12 cellular contexts compared by ENCODE assay signal in the genomic region with DNA sequence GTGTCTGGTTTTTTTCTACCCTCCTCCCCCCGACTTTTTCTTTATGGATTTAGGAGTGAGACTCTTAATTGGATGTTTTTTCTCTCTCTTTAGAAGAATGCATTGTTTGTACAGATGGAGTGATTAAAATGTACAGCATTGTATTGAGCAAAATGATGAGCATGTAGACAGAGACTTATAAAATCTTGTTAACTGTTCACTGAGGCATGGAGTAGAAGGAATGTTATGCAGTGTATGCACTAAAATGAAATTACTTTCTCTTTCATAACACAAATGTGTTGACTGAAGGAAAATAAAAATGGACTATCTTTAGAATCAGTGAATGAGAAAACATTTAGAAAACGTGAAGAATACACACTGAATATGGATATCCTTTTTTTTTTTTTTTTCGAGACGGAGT. TPM values are rescaled to one million over a fixed set of nuclear protein-coding genes. Genes with fewer than 3 reads are reported as not detected.
DNase-seq lines count a peak whose midpoint lies in the region; ATAC-seq and TF ChIP-seq lines count a peak whose summit lies in the region.
"Had no signal": no experiment of that assay in that cellular context is flagged by ENCODE, and none has a peak within 500 bp of the region (broad histone marks: within the 10 kb centered on the region; RNA-seq: fewer than 3 reads in every experiment).

No MANE protein-coding gene starts in this region.

- H3K4me1 ChIP-seq in CD8-positive, alpha-beta T cell (ENCODE audit: insufficient read depth, low read length), result peaks cover under 1% of the 10 kb centered on the region
- H3K4me1 ChIP-seq in hepatocyte (ENCODE audit: insufficient read depth), result peaks cover 8% of the 10 kb centered on the region
- H3K4me1 ChIP-seq: SJCRH30 had no signal

- no peaks in the 10 kb centered on the region for H3K36me3 ChIP-seq in CD8-positive, alpha-beta T cell (ENCODE audit: insufficient read depth, low read length)
- no peaks in the 10 kb centered on the region for H3K36me3 ChIP-seq in hepatocyte (replicated peaks; ENCODE audit: insufficient read depth, low read depth)

- peaks cover 2% of the 10 kb centered on the region for H3K36me3 Mint-ChIP-seq in IgD-negative memory B cell
- peaks cover 11% of the 10 kb centered on the region for H3K36me3 Mint-ChIP-seq in memory B cell
- peaks cover 20% of the 10 kb centered on the region for H3K36me3 Mint-ChIP-seq in CD8-positive, alpha-beta T cell

- peaks cover 60% of the 10 kb centered on the region for H4K20me1 ChIP-seq in hepatocyte (ENCODE audit: insufficient read depth, poor library complexity, severe bottlenecking)

- POLR2A ChIA-PET in CD8-positive, alpha-beta T cell (lab: Charles Lee), result no interaction called here

- H3K27ac ChIP-seq in CD8-positive, alpha-beta T cell (ENCODE audit: low read depth, low read length), result no peak overlapping the region
- H3K27ac ChIP-seq in hepatocyte, result no peak overlapping the region
- H3K27ac ChIP-seq: SJCRH30 had no signal

- H3K4me2 ChIP-seq in hepatocyte, result no peak overlapping the region

- 80% methylated on average over 4 of the region's 4 CpGs for WGBS in hepatocyte (ENCODE audit: low lambda C conversion rate, missing lambda C conversion rate)

- no peak for TF ChIP-seq CTCF in CD8-positive, alpha-beta T cell (IDR thresholded peaks at IDR 0.05)
- TF ChIP-seq CTCF in hepatocyte (IDR thresholded peaks at IDR 0.05; ENCODE audit: poor library complexity), result no peak

- CTCF ChIA-PET in CD8-positive, alpha-beta T cell (lab: Charles Lee), result no interaction called here

- H3K4me1 Mint-ChIP-seq in IgD-negative memory B cell (peaks cover 34 to 44% (median 42%) of the 10 kb centered on the region in 3 donors), memory B cell (peaks cover 30% of the 10 kb centered on the region)
- peaks cover 47% of the 10 kb centered on the region for H3K4me1 Mint-ChIP-seq in CD8-positive, alpha-beta T cell (ENCODE audit: low read depth)

- peak; percentile 60 for ATAC-seq in GM18868 (IDR thresholded peaks at IDR 0.05; ENCODE audit: unreplicated experiment)
- ATAC-seq in GM21825 (IDR thresholded peaks at IDR 0.05; ENCODE audit: unreplicated experiment), result peak; percentile 45
- ATAC-seq in memory B cell (ENCODE audit: low read depth), result peak; percentile 64
- ATAC-seq in CD8-positive, alpha-beta T cell, result no peak

- no peak overlapping the region for H3K4me3 ChIP-seq in CD8-positive, alpha-beta T cell (ENCODE audit: low read depth, low read length)
- no peak overlapping the region for H3K4me3 ChIP-seq in hepatocyte
- H3K4me3 ChIP-seq: SJCRH30 had no signal

- H3K4me3 Mint-ChIP-seq in IgD-negative memory B cell (peak overlapping the region; percentile 27 to 88 (median 69)), memory B cell (peak overlapping the region; percentile 64)
- H3K4me3 Mint-ChIP-seq in CD8-positive, alpha-beta T cell, result no peak overlapping the region
- H3K4me3 Mint-ChIP-seq: activated CD4-positive, alpha-beta memory T cell treated with anti-CD3 and anti-CD28 coated beads for 36 hours; activated naive CD8-positive, alpha-beta T cell treated with anti-CD3 and anti-CD28 coated beads, Interleukin-2, amount 10 ng/mL, durations not matched to agents 7 days and 5 days had no signal

- no peaks in the 10 kb centered on the region for H3K27me3 Mint-ChIP-seq in IgD-negative memory B cell
- H3K27me3 Mint-ChIP-seq in memory B cell, result no peaks in the 10 kb centered on the region
- H3K27me3 Mint-ChIP-seq in CD8-positive, alpha-beta T cell (ENCODE audit: low read depth), result no peaks in the 10 kb centered on the region
- H3K27me3 Mint-ChIP-seq: activated CD4-positive, alpha-beta memory T cell treated with anti-CD3 and anti-CD28 coated beads for 36 hours; activated naive CD8-positive, alpha-beta T cell treated with anti-CD3 and anti-CD28 coated beads, Interleukin-2, amount 10 ng/mL, durations not matched to agents 7 days and 5 days had no signal

- intact Hi-C loops in CD8-positive, alpha-beta T cell (cut with DNase I, micrococcal nuclease), result loop anchor here in 1 of 2 experiments (5.0 kb wide), 1 partner anchor 37 kb away; no protein-coding TSS in a partner anchor

- H3K9me2 ChIP-seq in hepatocyte (replicated peaks; ENCODE audit: insufficient read depth), result no peaks in the 10 kb centered on the region

- H3K9me3 Mint-ChIP-seq in IgD-negative memory B cell, result no peaks in the 10 kb centered on the region
- H3K9me3 Mint-ChIP-seq in memory B cell, result no peaks in the 10 kb centered on the region
- H3K9me3 Mint-ChIP-seq in CD8-positive, alpha-beta T cell, result no peaks in the 10 kb centered on the region
- H3K9me3 Mint-ChIP-seq: activated CD4-positive, alpha-beta memory T cell treated with anti-CD3 and anti-CD28 coated beads for 36 hours; activated naive CD8-positive, alpha-beta T cell treated with anti-CD3 and anti-CD28 coated beads, Interleukin-2, amount 10 ng/mL, durations not matched to agents 7 days and 5 days had no signal

- no peaks in the 10 kb centered on the region for H3K9me3 ChIP-seq in CD8-positive, alpha-beta T cell (ENCODE audit: low read length)
- H3K9me3 ChIP-seq in hepatocyte (ENCODE audit: low read depth), result no peaks in the 10 kb centered on the region
- H3K9me3 ChIP-seq: SJCRH30 had no signal

- no peaks in the 10 kb centered on the region for H3K27me3 ChIP-seq in CD8-positive, alpha-beta T cell (ENCODE audit: insufficient read depth, low read length)
- H3K27me3 ChIP-seq in hepatocyte, result no peaks in the 10 kb centered on the region
- H3K27me3 ChIP-seq: SJCRH30 had no signal

- peaks cover 93% of the 10 kb centered on the region for H3K79me2 ChIP-seq in hepatocyte

- peak overlapping the region in 2 of 3 donors; percentile 43 to 84 for H3K27ac Mint-ChIP-seq in IgD-negative memory B cell
- no peak overlapping the region for H3K27ac Mint-ChIP-seq in memory B cell
- no peak overlapping the region for H3K27ac Mint-ChIP-seq in CD8-positive, alpha-beta T cell
- H3K27ac Mint-ChIP-seq: activated CD4-positive, alpha-beta memory T cell treated with anti-CD3 and anti-CD28 coated beads for 36 hours; activated naive CD8-positive, alpha-beta T cell treated with anti-CD3 and anti-CD28 coated beads, Interleukin-2, amount 10 ng/mL, durations not matched to agents 7 days and 5 days had no signal

- H2AFZ ChIP-seq in hepatocyte, result no peak overlapping the region

- DNase-seq in memory B cell (ENCODE audit: low spot score in 2 of 2), result no peak
- no peak for DNase-seq in T1000 (lab: John Stamatoyannopoulos, UW)
- DNase-seq in CD8-positive, alpha-beta T cell, result no peak
- DNase-seq in mesenteric fat pad (ENCODE audit: low spot score), result no peak
- no peak for DNase-seq in hepatocyte (ENCODE audit: low spot score)
- DNase-seq: activated CD4-positive, alpha-beta memory T cell treated with anti-CD3 and anti-CD28 coated beads for 36 hours; activated naive CD8-positive, alpha-beta T cell treated with anti-CD3 and anti-CD28 coated beads, Interleukin-2, amount 10 ng/mL, durations not matched to agents 7 days and 5 days; effector CD8-positive, alpha-beta T cell; SJCRH30 had no signal

RNA-seq across cellular contexts. Expression of a gene that starts 39.8 kb away (rescaled TPM):
- polyA plus RNA-seq in IgD-negative memory B cell, result 216 TPM
- total RNA-seq in CD8-positive, alpha-beta T cell, result 10 to 100 TPM; 60.1 to 69.8 TPM
- 84.0 TPM for total RNA-seq in mesenteric fat pad
- total RNA-seq in hepatocyte, result 160 and 187 TPM in 2 replicates
- 104 and 113 TPM in 2 replicates for polyA plus RNA-seq in hepatocyte

RNA-seq across cellular contexts. Expression of a gene that starts 53.6 kb away (rescaled TPM):
- polyA plus RNA-seq in IgD-negative memory B cell, result 2.5 TPM
- total RNA-seq in CD8-positive, alpha-beta T cell, result 1 to 10 TPM; 1.9 to 2.2 TPM
- 147 TPM for total RNA-seq in mesenteric fat pad
- total RNA-seq in hepatocyte, result 58.0 and 235 TPM in 2 replicates
- 88.1 and 90.5 TPM in 2 replicates for polyA plus RNA-seq in hepatocyte

Comparison
In these comparisons a context has a peak if more than half of its experiments do, and no peak if none do; other contexts are left out.
1. H3K27ac Mint-ChIP-seq: peak in IgD-negative memory B cell (2 of 3); none in memory B cell (single experiment) and CD8-positive, alpha-beta T cell (single experiment).
2. RNA of a gene that starts 53.6 kb away (total RNA-seq): 147 TPM in mesenteric fat pad (single experiment) and 58.0 to 235 TPM in hepatocyte; 1.9 to 2.2 TPM in CD8-positive, alpha-beta T cell; every median in the first group is over 10 times any median in the second.